Comparison of ENCODE assay signal across 1 cellular context in genomic region chr4:17544205-17544604, GRCh38.
TF ChIP-seq lines count a peak whose summit lies in the region.

No MANE protein-coding gene starts in this region.

TF ChIP-seq in HepG2, 621 proteins besides CTCF, POLR2A, EP300 and RAD21 (continued from another document and continues in another):
- TF ChIP-seq BRF2 (CRISPR knock-in tag; IDR thresholded peaks at IDR 0.05): no peak
- peak; percentile 98 for TF ChIP-seq ATF2 (CRISPR knock-in tag; IDR thresholded peaks at IDR 0.05)
- TF ChIP-seq NFYC (CRISPR knock-in tag; IDR thresholded peaks at IDR 0.05): no peak
- no peak for TF ChIP-seq ZNF530 (CRISPR knock-in tag; IDR thresholded peaks at IDR 0.05; ENCODE audit: low read depth)
- TF ChIP-seq NR2C2 (CRISPR knock-in tag; IDR thresholded peaks at IDR 0.05; ENCODE audit: borderline replicate concordance): no peak; the same call in 1 of the 2 replicates
- no peak for TF ChIP-seq ZNF781 (CRISPR knock-in tag; IDR thresholded peaks at IDR 0.05; ENCODE audit: borderline replicate concordance, not compliant biosample characterization)
- TF ChIP-seq ELF4 (CRISPR knock-in tag; IDR thresholded peaks at IDR 0.05; ENCODE audit: borderline replicate concordance): no peak
- TF ChIP-seq ZNF512B (CRISPR knock-in tag; IDR thresholded peaks at IDR 0.05; ENCODE audit: borderline replicate concordance): no peak
- no peak for TF ChIP-seq SNAPC2 (CRISPR knock-in tag; IDR thresholded peaks at IDR 0.05)
- no peak for TF ChIP-seq ZXDC (CRISPR knock-in tag; IDR thresholded peaks at IDR 0.05)
- no peak for TF ChIP-seq MAFG (CRISPR knock-in tag; IDR thresholded peaks at IDR 0.05)
- TF ChIP-seq NCOA5 (CRISPR knock-in tag; IDR thresholded peaks at IDR 0.05): no peak
- TF ChIP-seq USF2 (IDR thresholded peaks at IDR 0.05; ENCODE audit: low read depth, low read length): no peak
- no peak for TF ChIP-seq USF2 (CRISPR knock-in tag; IDR thresholded peaks at IDR 0.05; ENCODE audit: borderline replicate concordance)
- no peak for TF ChIP-seq ZNF558 (CRISPR knock-in tag; IDR thresholded peaks at IDR 0.05; ENCODE audit: borderline replicate concordance)
- TF ChIP-seq TCF7 (IDR thresholded peaks at IDR 0.05; ENCODE audit: low read depth): peak; percentile 80
- TF ChIP-seq BRCA1 (CRISPR knock-in tag; IDR thresholded peaks at IDR 0.05): no peak
- TF ChIP-seq ZNF503 (CRISPR knock-in tag; IDR thresholded peaks at IDR 0.05): no peak; the same call in 1 of the 2 replicates
- TF ChIP-seq ZKSCAN8 (CRISPR knock-in tag; IDR thresholded peaks at IDR 0.05; ENCODE audit: borderline replicate concordance): peak; percentile 72; the same call in 1 of the 2 replicates
- TF ChIP-seq ZNF569 (CRISPR knock-in tag; IDR thresholded peaks at IDR 0.05; ENCODE audit: borderline replicate concordance): no peak
- no peak for TF ChIP-seq ZNF790 (CRISPR knock-in tag; IDR thresholded peaks at IDR 0.05; ENCODE audit: borderline replicate concordance)
- TF ChIP-seq ZKSCAN1 (IDR thresholded peaks at IDR 0.05; ENCODE audit: low read length): no peak
- TF ChIP-seq ZSCAN9 (CRISPR knock-in tag; IDR thresholded peaks at IDR 0.05; ENCODE audit: borderline replicate concordance): peak; percentile 64
- TF ChIP-seq DZIP1 (CRISPR knock-in tag; IDR thresholded peaks at IDR 0.05): no peak
- TF ChIP-seq MYNN (CRISPR knock-in tag; IDR thresholded peaks at IDR 0.05; ENCODE audit: low read depth): no peak
- 0 out of 2 replicates have a peak, but pooled peaks have one; percentile 40 for TF ChIP-seq ZFP90 (CRISPR knock-in tag; IDR thresholded peaks at IDR 0.05; ENCODE audit: borderline replicate concordance)
- no peak for TF ChIP-seq TCF7L2 (IDR thresholded peaks at IDR 0.05; ENCODE audit: low read depth, low read length)
- no peak for TF ChIP-seq ZNF770 (CRISPR knock-in tag; IDR thresholded peaks at IDR 0.05)
- no peak for TF ChIP-seq SETDB1 (CRISPR knock-in tag; IDR thresholded peaks at IDR 0.05; ENCODE audit: borderline replicate concordance)
- peak; percentile 59; the same call in 1 of the 2 replicates for TF ChIP-seq DPF2 (CRISPR knock-in tag; IDR thresholded peaks at IDR 0.05; ENCODE audit: borderline replicate concordance, low read depth)
- TF ChIP-seq ZBTB42 (CRISPR knock-in tag; IDR thresholded peaks at IDR 0.05): no peak
- no peak for TF ChIP-seq LRRFIP1 (CRISPR knock-in tag; conservative IDR thresholded peaks at IDR 0.05)
- no peak for TF ChIP-seq ZNF296 (CRISPR knock-in tag; conservative IDR thresholded peaks at IDR 0.05)
- TF ChIP-seq NKX3-1 (CRISPR knock-in tag; IDR thresholded peaks at IDR 0.05): 0 out of 2 replicates have a peak, but pooled peaks have one; percentile 45
- TF ChIP-seq HIC2 (CRISPR knock-in tag; IDR thresholded peaks at IDR 0.05; ENCODE audit: low read depth): no peak
- peak; percentile 61 for TF ChIP-seq GABPB1 (CRISPR knock-in tag; IDR thresholded peaks at IDR 0.05)
